In genomic region chr12:82359115-82359478, GRCh38 we compare ENCODE assay signal across 8 cellular contexts. TPM values are rescaled to one million over a fixed set of nuclear protein-coding genes. Genes with fewer than 3 reads are reported as not detected.
A peak's percentile ranks its signal among the peaks of the same experiment; 100 is the strongest.
DNase-seq lines count a peak whose midpoint lies in the region; ATAC-seq and TF ChIP-seq lines count a peak whose summit lies in the region.

No MANE protein-coding gene starts in this region.

- TF ChIP-seq CTCF in hepatocyte (IDR thresholded peaks at IDR 0.05; ENCODE audit: poor library complexity) (no peak), gastrocnemius medialis (IDR thresholded peaks at IDR 0.05 in 4 of 5, conservative IDR thresholded peaks at IDR 0.05 in 1 of 5) (no peak)

- H3K27ac ChIP-seq in hepatocyte (peak overlapping the region; percentile 100), gastrocnemius medialis (peak overlapping the region; percentile 87 to 97 (median 92))

- H3K9me3 ChIP-seq in ES-I3 (ENCODE audit: control insufficient read depth, insufficient read depth, low read length) (no peaks in the 10 kb centered on the region), hepatocyte (ENCODE audit: low read depth) (no peaks in the 10 kb centered on the region), gastrocnemius medialis (no peaks in the 10 kb centered on the region)

- no peaks in the 10 kb centered on the region for H3K27me3 ChIP-seq in hepatocyte
- H3K27me3 ChIP-seq in gastrocnemius medialis: no peaks in the 10 kb centered on the region

- ATAC-seq in GM21529 (IDR thresholded peaks at IDR 0.05; ENCODE audit: unreplicated experiment) (peak; percentile 17), gastrocnemius medialis (peak; percentile 30 to 41)

- H3K4me2 ChIP-seq in hepatocyte: peak overlapping the region; percentile 92

- DNase-seq in NCI-H1105 treated with DMSO at 0.1 percent for 48 hours (lab: John Stamatoyannopoulos, UW): peak; percentile 69
- DNase-seq in hepatocyte (ENCODE audit: low spot score): peak; percentile 35
- peak in 1 of 2 donors; percentile 22 for DNase-seq in gastrocnemius medialis
- DNase-seq in MV-4-11 (lab: John Stamatoyannopoulos, UW): no peak
- DNase-seq in pons (ENCODE audit: low spot score): no peak

- intact Hi-C loops in gastrocnemius medialis (cut with DNase I; ENCODE audit: low total_unique reads): no loop called here

- 28% methylated on average over 4 of the region's 4 CpGs for WGBS in hepatocyte (ENCODE audit: low lambda C conversion rate, missing lambda C conversion rate)

- H3K36me3 ChIP-seq in ES-I3 (ENCODE audit: insufficient read depth, low read length): peaks cover 6% of the 10 kb centered on the region; the same call in 1 of the 2 replicates
- H3K36me3 ChIP-seq in hepatocyte (replicated peaks; ENCODE audit: insufficient read depth, low read depth): no peaks in the 10 kb centered on the region
- H3K36me3 ChIP-seq in gastrocnemius medialis: peaks cover 0 to 28% of the 10 kb centered on the region in 2 donors

- H4K20me1 ChIP-seq in hepatocyte (ENCODE audit: insufficient read depth, poor library complexity, severe bottlenecking): no peaks in the 10 kb centered on the region

- TF ChIP-seq POLR2A in gastrocnemius medialis (IDR thresholded peaks at IDR 0.05): no peak

- no peaks in the 10 kb centered on the region for H3K27me3 Mint-ChIP-seq in activated naive CD8-positive, alpha-beta T cell

- no peaks in the 10 kb centered on the region for H3K9me2 ChIP-seq in hepatocyte (replicated peaks; ENCODE audit: insufficient read depth)

- H3K4me3 ChIP-seq in hepatocyte: peak overlapping the region; percentile 79
- peak overlapping the region; percentile 71 to 98 (median 86) for H3K4me3 ChIP-seq in gastrocnemius medialis

- peak overlapping the region; percentile 100 for H3K27ac Mint-ChIP-seq in activated naive CD8-positive, alpha-beta T cell

- peaks cover 15% of the 10 kb centered on the region for H3K36me3 Mint-ChIP-seq in activated naive CD8-positive, alpha-beta T cell

- no peaks in the 10 kb centered on the region for H3K9me3 Mint-ChIP-seq in activated naive CD8-positive, alpha-beta T cell (ENCODE audit: low read depth)

- H3K9ac ChIP-seq in ES-I3 (ENCODE audit: low read depth, low read length): peak overlapping the region; percentile 50; the same call in 1 of the 2 replicates

- H3K4me3 Mint-ChIP-seq in activated naive CD8-positive, alpha-beta T cell: peak overlapping the region; percentile 99

- H2AFZ ChIP-seq in hepatocyte: peak overlapping the region; percentile 86

- in situ Hi-C loops in gastrocnemius medialis (cut with MboI; ENCODE audit: low sequenced_read_pairs in 4 of 4): no loop called here

- peaks cover 52% of the 10 kb centered on the region for H3K79me2 ChIP-seq in hepatocyte

- H3K4me1 ChIP-seq in ES-I3 (ENCODE audit: insufficient read depth, low read length): no peaks in the 10 kb centered on the region
- peaks cover 14% of the 10 kb centered on the region for H3K4me1 ChIP-seq in hepatocyte (ENCODE audit: insufficient read depth)
- H3K4me1 ChIP-seq in gastrocnemius medialis: peaks cover 54% of the 10 kb centered on the region in 2 donors

- H3K4me1 Mint-ChIP-seq in activated naive CD8-positive, alpha-beta T cell (ENCODE audit: low read depth): peaks cover 67% of the 10 kb centered on the region

RNA-seq across cellular contexts. Expression of gene METTL25, which starts 0.8 kb away (rescaled TPM):
- total RNA-seq in hepatocyte: 15.3 and 21.9 TPM in 2 replicates
- polyA plus RNA-seq in hepatocyte: 9.9 and 12.5 TPM in 2 replicates
- 10 to 100 TPM; 10.5 to 13.0 (median 11.8) TPM for total RNA-seq in gastrocnemius medialis

RNA-seq across cellular contexts. Expression of gene CCDC59, which starts 0.9 kb away (rescaled TPM):
- total RNA-seq in hepatocyte (44.4 and 67.7 TPM in 2 replicates), gastrocnemius medialis (10 to 100 TPM; 49.3 to 92.9 (median 55.5) TPM)
- polyA plus RNA-seq in hepatocyte: 28.2 and 29.6 TPM in 2 replicates

Comparison
In these comparisons a context has a peak if more than half of its experiments do, and no peak if none do; other contexts are left out.
1. DNase-seq: peak in NCI-H1105 treated with DMSO at 0.1 percent for 48 hours (single experiment) and hepatocyte (single experiment); none in MV-4-11 (single experiment) and pons (single experiment).